ENCODE assay signal across 27 cellular contexts in the genomic region with DNA sequence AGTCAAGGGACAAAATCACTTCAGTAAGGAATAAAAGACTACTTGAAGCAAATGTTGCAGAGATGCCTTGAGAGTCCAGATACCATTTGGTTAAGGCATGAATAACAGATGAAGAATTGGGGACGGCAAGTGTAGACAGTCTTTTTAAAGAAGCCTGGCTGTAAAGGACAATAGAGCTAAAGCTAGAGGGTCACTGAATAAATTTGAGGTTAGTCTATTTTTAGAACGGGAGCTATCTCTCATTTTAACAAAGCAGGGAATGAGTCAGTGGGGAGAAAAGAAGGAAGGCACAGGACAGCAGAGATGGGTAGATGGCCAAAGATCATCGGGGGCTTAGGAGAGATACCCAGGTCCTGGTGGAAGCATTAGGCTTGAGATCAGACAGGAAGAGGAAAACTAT.
"Had no signal": no experiment of that assay in that cellular context is flagged by ENCODE, and none has a peak within 500 bp of the region (broad histone marks: within the 10 kb centered on the region; RNA-seq: fewer than 3 reads in every experiment).

No MANE protein-coding gene starts in this region.

- H3K4me1 ChIP-seq: gastroesophageal sphincter, psoas muscle, stomach, upper lobe of left lung, vagina had no signal

- H3K36me3 ChIP-seq: gastroesophageal sphincter, left ventricle myocardium inferior, pancreas, right atrium auricular region, stomach, thyroid gland, upper lobe of left lung, vagina had no signal

- H3K4me3 Mint-ChIP-seq: activated CD4-positive, alpha-beta memory T cell treated with anti-CD3 and anti-CD28 coated beads for 36 hours; activated CD4-positive, alpha-beta T cell treated with anti-CD3 and anti-CD28 coated beads, Interleukin-2, amount 10 ng/mL, durations not matched to agents 24 days and 14 days; activated T-cell treated with anti-CD3 and anti-CD28 coated beads, Interleukin-2, amount 50 U/mL, for 24 hours; naive B cell; nephron progenitor cell; stimulated activated naive B cell treated with anti-CD40 and anti-IgM and Interleukin-4, amounts not matched to agents 10 μg/mL and 1 μg/mL and 100 μg/mL, for 72 hours had no signal

- H3K27ac ChIP-seq: gastroesophageal sphincter, hepatocyte, left ventricle myocardium inferior, pancreas, psoas muscle, right atrium auricular region, stomach, thyroid gland, upper lobe of left lung, vagina had no signal

- H3K36me3 Mint-ChIP-seq: activated CD4-positive, alpha-beta memory T cell treated with anti-CD3 and anti-CD28 coated beads for 36 hours; naive B cell had no signal

- H3K27me3 ChIP-seq: gastroesophageal sphincter, hepatocyte, pancreas, right atrium auricular region, stomach, thyroid gland, upper lobe of left lung, vagina had no signal

- H3K4me2 ChIP-seq: hepatocyte had no signal

- H3K27me3 Mint-ChIP-seq: activated CD4-positive, alpha-beta memory T cell treated with anti-CD3 and anti-CD28 coated beads for 36 hours; activated T-cell treated with anti-CD3 and anti-CD28 coated beads, Interleukin-2, amount 50 U/mL, for 24 hours; activated T-helper 17 cell treated with anti-CD3 and anti-CD28 coated beads, Interleukin-2, amount 50 U/mL, for 72 hours; naive B cell; stimulated activated naive B cell treated with anti-CD40 and anti-IgM and Interleukin-4, amounts not matched to agents 10 μg/mL and 1 μg/mL and 100 μg/mL, for 72 hours had no signal

- ATAC-seq: gastroesophageal sphincter, psoas muscle had no signal

- H3K27ac Mint-ChIP-seq: activated CD4-positive, alpha-beta memory T cell treated with anti-CD3 and anti-CD28 coated beads for 36 hours; activated CD4-positive, alpha-beta T cell treated with anti-CD3 and anti-CD28 coated beads, Interleukin-2, amount 10 ng/mL, durations not matched to agents 24 days and 14 days; activated T-cell treated with anti-CD3 and anti-CD28 coated beads, Interleukin-2, amount 50 U/mL, for 24 hours; activated T-helper 17 cell treated with anti-CD3 and anti-CD28 coated beads, Interleukin-2, amount 50 U/mL, for 72 hours; nephron progenitor cell; stimulated activated naive B cell treated with anti-CD40 and anti-IgM and Interleukin-4, amounts not matched to agents 10 μg/mL and 1 μg/mL and 100 μg/mL, for 72 hours had no signal

- DNase-seq: activated CD4-positive, alpha-beta memory T cell treated with anti-CD3 and anti-CD28 coated beads for 36 hours; activated CD4-positive, alpha-beta T cell treated with anti-CD3 and anti-CD28 coated beads, Interleukin-2, amount 10 ng/mL, durations not matched to agents 24 days and 14 days; activated CD4-positive, CD25-positive, alpha-beta regulatory T cell treated with anti-CD3 and anti-CD28 coated beads, Interleukin-2, amount 50 U/mL, for 72 hours; activated CD8-positive, alpha-beta memory T cell treated with anti-CD3 and anti-CD28 coated beads, Interleukin-2, amount 50 U/mL, for 4 hours; activated gamma-delta T cell treated with Interleukin-2 at 50 U/mL for 16 hours; activated naive CD4-positive, alpha-beta T cell treated with anti-CD3 and anti-CD28 coated beads, Interleukin-2, amount 50 U/mL, for 16 hours; activated T-cell treated with anti-CD3 and anti-CD28 coated beads, Interleukin-2, amount 50 U/mL, for 24 hours; amniotic stem cell; islet precursor cell; left ventricle myocardium inferior; mucosa of descending colon; nephron progenitor cell; pancreas; psoas muscle; stimulated activated CD4-positive, alpha-beta T cell treated with anti-CD3 and anti-CD28 coated beads, Interleukin-15, amount 100 ng/mL, for 24 hours; stimulated activated CD4-positive, alpha-beta T cell treated with anti-CD3 and anti-CD28 coated beads, Interleukin-2, amount 100 ng/mL, for 24 hours; stimulated activated naive B cell treated with anti-CD40 and anti-IgM and Interleukin-4, amounts not matched to agents 10 μg/mL and 1 μg/mL and 100 μg/mL, for 72 hours; stomach; T1000; thyroid gland; upper lobe of left lung had no signal

- H3K9me3 Mint-ChIP-seq: activated CD4-positive, alpha-beta memory T cell treated with anti-CD3 and anti-CD28 coated beads for 36 hours; activated CD4-positive, alpha-beta T cell treated with anti-CD3 and anti-CD28 coated beads, Interleukin-2, amount 10 ng/mL, durations not matched to agents 24 days and 14 days; activated T-cell treated with anti-CD3 and anti-CD28 coated beads, Interleukin-2, amount 50 U/mL, for 24 hours; activated T-helper 17 cell treated with anti-CD3 and anti-CD28 coated beads, Interleukin-2, amount 50 U/mL, for 72 hours; nephron progenitor cell had no signal

- H3K79me2 ChIP-seq: hepatocyte had no signal

- H2AFZ ChIP-seq: hepatocyte had no signal

- H3K9me3 ChIP-seq: gastroesophageal sphincter, left ventricle myocardium inferior, mucosa of descending colon, pancreas, psoas muscle, right atrium auricular region, stomach, thyroid gland, upper lobe of left lung, vagina had no signal

- H3K4me3 ChIP-seq: gastroesophageal sphincter, hepatocyte, mucosa of descending colon, pancreas, psoas muscle, right atrium auricular region, stomach, thyroid gland, upper lobe of left lung, vagina had no signal
